9 cellular contexts compared by ENCODE assay signal in genomic region chr19:29672933-29673336, GRCh38. TPM values are rescaled to one million over a fixed set of nuclear protein-coding genes. Genes with fewer than 3 reads are reported as not detected.
DNase-seq lines count a peak whose midpoint lies in the region; ATAC-seq and TF ChIP-seq lines count a peak whose summit lies in the region.
"Had no signal": no experiment of that assay in that cellular context is flagged by ENCODE, and none has a peak within 500 bp of the region (broad histone marks: within the 10 kb centered on the region; RNA-seq: fewer than 3 reads in every experiment).

No MANE protein-coding gene starts in this region.

- peak; percentile 62 for DNase-seq in GM12864 (ENCODE audit: low read depth)
- DNase-seq in activated T-helper 1 cell treated with anti-CD3 and anti-CD28 coated beads, Interleukin-12 subunit alpha, Interleukin-12 subunit beta, Interleukin-2, Interleukin-4 antibody, amounts not matched to agents 30 ng/mL and 10 ng/mL and 1 ng/mL, durations not matched to agents 14 hours and 24 hours and 36 hours (ENCODE audit: low spot score) = peak; percentile 76
- no peak for DNase-seq in BE2C
- no peak for DNase-seq in ovary
- DNase-seq in NCI-H2107 treated with DMSO at 0.1 percent for 48 hours (lab: John Stamatoyannopoulos, UW; ENCODE audit: unreplicated experiment) = no peak
- DNase-seq in NOMO-1 (lab: John Stamatoyannopoulos, UW; ENCODE audit: unreplicated experiment in 2 of 2) = no peak

- whole genome bisulfite sequencing in ovary, 3 donors = 88 to 94% (median 89%) methylated on average over 11 of the region's 11 CpGs

- H3K9me3 Mint-ChIP-seq in activated T-helper 1 cell treated with anti-CD3 and anti-CD28 coated beads, Interleukin-12 subunit alpha, Interleukin-12 subunit beta, Interleukin-2, Interleukin-4 antibody, amounts not matched to agents 30 ng/mL and 10 ng/mL and 1 ng/mL, durations not matched to agents 14 hours and 24 hours and 36 hours = no peaks in the 10 kb centered on the region

- no peaks in the 10 kb centered on the region for H3K9me3 ChIP-seq in BE2C
- H3K9me3 ChIP-seq in ovary = no peaks in the 10 kb centered on the region

- H3K4me3 Mint-ChIP-seq in activated T-helper 1 cell treated with anti-CD3 and anti-CD28 coated beads, Interleukin-12 subunit alpha, Interleukin-12 subunit beta, Interleukin-2, Interleukin-4 antibody, amounts not matched to agents 30 ng/mL and 10 ng/mL and 1 ng/mL, durations not matched to agents 14 hours and 24 hours and 36 hours = peak overlapping the region; percentile 76

- peaks cover 69% of the 10 kb centered on the region for H3K4me1 Mint-ChIP-seq in activated T-helper 1 cell treated with anti-CD3 and anti-CD28 coated beads, Interleukin-12 subunit alpha, Interleukin-12 subunit beta, Interleukin-2, Interleukin-4 antibody, amounts not matched to agents 30 ng/mL and 10 ng/mL and 1 ng/mL, durations not matched to agents 14 hours and 24 hours and 36 hours (ENCODE audit: low read depth)

- ATAC-seq in HG03432 (IDR thresholded peaks at IDR 0.05; ENCODE audit: unreplicated experiment) = peak; percentile 55

- peak overlapping the region; percentile 92 for H3K27ac Mint-ChIP-seq in activated T-helper 1 cell treated with anti-CD3 and anti-CD28 coated beads, Interleukin-12 subunit alpha, Interleukin-12 subunit beta, Interleukin-2, Interleukin-4 antibody, amounts not matched to agents 30 ng/mL and 10 ng/mL and 1 ng/mL, durations not matched to agents 14 hours and 24 hours and 36 hours

- intact Hi-C loops in activated T-helper 1 cell treated with anti-CD3 and anti-CD28 coated beads, Interleukin-12 subunit alpha, Interleukin-12 subunit beta, Interleukin-2, Interleukin-4 antibody, amounts not matched to agents 30 ng/mL and 10 ng/mL and 1 ng/mL, durations not matched to agents 14 hours and 24 hours and 36 hours (cut with micrococcal nuclease) = loop anchor here (1.0 kb wide), 5 partner anchors 8 to 63 kb away; partner anchors contain the start of gene PLEKHF1
- intact Hi-C loops in ovary (cut with DNase I) = no loop called here

- peaks cover 55% of the 10 kb centered on the region for H3K36me3 Mint-ChIP-seq in activated T-helper 1 cell treated with anti-CD3 and anti-CD28 coated beads, Interleukin-12 subunit alpha, Interleukin-12 subunit beta, Interleukin-2, Interleukin-4 antibody, amounts not matched to agents 30 ng/mL and 10 ng/mL and 1 ng/mL, durations not matched to agents 14 hours and 24 hours and 36 hours (ENCODE audit: low read depth)

- H3K4me3 ChIP-seq in GM12864 (ENCODE audit: low read depth, low read length) = peak overlapping the region; percentile 20
- no peak overlapping the region for H3K4me3 ChIP-seq in skin epidermis
- H3K4me3 ChIP-seq in BE2C (ENCODE audit: low read depth, low read length) = no peak overlapping the region
- no peak overlapping the region for H3K4me3 ChIP-seq in ovary
- H3K4me3 ChIP-seq: cardiac muscle cell had no signal

- no peaks in the 10 kb centered on the region; the same call in 1 of the 2 replicates for H3K36me3 ChIP-seq in BE2C
- H3K36me3 ChIP-seq in ovary = no peaks in the 10 kb centered on the region
- H3K36me3 ChIP-seq: cardiac muscle cell had no signal

- peak overlapping the region in 14 of 21 experiments; percentile 18 to 95 (median 72) for H3K27ac ChIP-seq in skin epidermis
- no peak overlapping the region for H3K27ac ChIP-seq in ovary
- H3K27ac ChIP-seq: cardiac muscle cell had no signal

- TF ChIP-seq POLR2A in ovary (IDR thresholded peaks at IDR 0.05) = no peak

- TF ChIP-seq CTCF in GM12864 (IDR thresholded peaks at IDR 0.05; ENCODE audit: low read depth, low read length, missing control alignments) (no peak), BE2C (IDR thresholded peaks at IDR 0.05; ENCODE audit: low read depth, low read length) (no peak), ovary (IDR thresholded peaks at IDR 0.05) (no peak)

- TF ChIP-seq EP300 in ovary (IDR thresholded peaks at IDR 0.05) = no peak

- no peaks in the 10 kb centered on the region for H3K4me1 ChIP-seq in BE2C
- no peaks in the 10 kb centered on the region for H3K4me1 ChIP-seq in ovary (ENCODE audit: insufficient read depth)

- H3K27me3 Mint-ChIP-seq in activated T-helper 1 cell treated with anti-CD3 and anti-CD28 coated beads, Interleukin-12 subunit alpha, Interleukin-12 subunit beta, Interleukin-2, Interleukin-4 antibody, amounts not matched to agents 30 ng/mL and 10 ng/mL and 1 ng/mL, durations not matched to agents 14 hours and 24 hours and 36 hours (ENCODE audit: insufficient read depth) = no peaks in the 10 kb centered on the region

- no peaks in the 10 kb centered on the region for H3K27me3 ChIP-seq in BE2C
- H3K27me3 ChIP-seq in ovary = no peaks in the 10 kb centered on the region
- H3K27me3 ChIP-seq: cardiac muscle cell had no signal

RNA-seq across cellular contexts. Expression of gene PLEKHF1, which starts 7.7 kb away (rescaled TPM):
- total RNA-seq in activated T-helper 1 cell treated with anti-CD3 and anti-CD28 coated beads, Interleukin-12 subunit alpha, Interleukin-12 subunit beta, Interleukin-2, Interleukin-4 antibody, amounts not matched to agents 30 ng/mL and 10 ng/mL and 1 ng/mL, durations not matched to agents 14 hours and 24 hours and 36 hours = 30.9 and 35.0 TPM in 2 replicates
- 0.79 TPM for polyA plus RNA-seq in BE2C (2012; ENCODE audit: insufficient read depth, insufficient read length, low read depth)
- 10 to 100 TPM in 6 of 7 donors, 1 to 10 TPM in 1; 9.3 to 19.1 (median 13.8) TPM for total RNA-seq in ovary
- 10 to 100 TPM in 1 of 2 donors, under 1 TPM in 1; 0.92 to 12.5 TPM for polyA plus RNA-seq in ovary

RNA-seq across cellular contexts. Expression of gene C19orf12, which starts 42.1 kb away (rescaled TPM):
- 47.9 and 50.2 TPM in 2 replicates for total RNA-seq in activated T-helper 1 cell treated with anti-CD3 and anti-CD28 coated beads, Interleukin-12 subunit alpha, Interleukin-12 subunit beta, Interleukin-2, Interleukin-4 antibody, amounts not matched to agents 30 ng/mL and 10 ng/mL and 1 ng/mL, durations not matched to agents 14 hours and 24 hours and 36 hours
- polyA plus RNA-seq in BE2C (2012; ENCODE audit: insufficient read depth, insufficient read length, low read depth) = 32.4 TPM
- 10 to 100 TPM; 23.4 to 33.6 (median 25.3) TPM for total RNA-seq in ovary
- 10 to 100 TPM; 15.6 to 16.7 TPM for polyA plus RNA-seq in ovary

Comparison
In these comparisons a context has a peak if more than half of its experiments do, and no peak if none do; other contexts are left out.
1. DNase-seq: peak in GM12864 (single experiment) and activated T-helper 1 cell treated with anti-CD3 and anti-CD28 coated beads, Interleukin-12 subunit alpha, Interleukin-12 subunit beta, Interleukin-2, Interleukin-4 antibody, amounts not matched to agents 30 ng/mL and 10 ng/mL and 1 ng/mL, durations not matched to agents 14 hours and 24 hours and 36 hours (single experiment); none in BE2C (single experiment), ovary (0 of 5), NCI-H2107 treated with DMSO at 0.1 percent for 48 hours (single experiment) and NOMO-1 (0 of 2).
2. H3K27ac ChIP-seq: peak in skin epidermis (14 of 21); none in ovary (0 of 2).